In the genomic region with DNA sequence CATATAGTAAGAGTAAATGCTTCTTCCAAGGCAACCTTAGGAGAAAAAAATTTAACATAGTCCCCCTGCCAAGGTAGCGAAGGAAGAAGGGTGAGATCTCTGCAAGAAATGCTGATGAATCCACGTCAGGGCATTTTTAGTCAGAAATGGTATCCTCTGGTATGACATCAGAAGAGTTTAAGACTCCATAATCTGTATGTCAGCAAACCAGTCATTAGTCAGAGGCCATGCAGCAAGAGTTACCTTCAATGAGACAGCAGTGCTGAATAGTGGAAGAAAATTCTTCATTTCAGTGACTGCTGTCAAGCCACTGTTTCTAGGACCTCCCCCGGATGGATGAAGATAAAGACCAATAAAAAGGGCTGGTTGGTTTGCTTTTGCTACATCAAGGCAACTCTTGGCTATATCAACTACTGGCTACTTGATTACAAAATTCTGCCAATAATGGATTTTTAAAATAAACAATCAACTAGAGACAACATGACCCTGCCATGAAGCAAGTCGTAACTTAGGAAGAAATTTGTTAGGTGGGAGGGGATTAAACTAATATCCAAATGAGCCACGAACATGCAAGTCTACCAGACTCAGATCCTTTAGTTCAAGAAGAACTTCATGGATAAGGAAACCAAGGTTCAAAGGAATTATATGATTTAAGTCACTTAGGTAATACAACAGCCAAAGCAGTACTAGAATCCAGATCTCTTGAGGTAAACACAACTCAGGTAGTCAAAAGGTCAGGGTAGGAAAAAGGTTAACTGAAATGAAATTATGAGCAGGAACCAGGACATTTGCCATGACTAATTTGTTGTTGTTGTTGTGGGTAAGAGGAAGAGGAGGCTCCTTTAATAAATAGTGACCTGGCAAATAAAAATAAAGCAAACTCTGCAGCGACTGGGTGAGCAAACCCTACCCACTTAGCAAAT, we compare ENCODE assay signal across 29 cellular contexts. TPM values are rescaled to one million over a fixed set of nuclear protein-coding genes. Genes with fewer than 3 reads are reported as not detected.
"Had no signal": no experiment of that assay in that cellular context is flagged by ENCODE, and none has a peak within 500 bp of the region (broad histone marks: within the 10 kb centered on the region; RNA-seq: fewer than 3 reads in every experiment).

No MANE protein-coding gene starts in this region.

- H3K4me1 ChIP-seq: ascending aorta had no signal

- H3K9me3 ChIP-seq: ascending aorta, body of pancreas, MG63 had no signal

- FAIRE-seq: bronchial epithelial cell had no signal

- H3K4me3 ChIP-seq: ascending aorta, body of pancreas, MG63 had no signal

- H3K27ac ChIP-seq: ascending aorta, body of pancreas had no signal

- DNase-seq: activated B cell treated with CpG ODN at 0.5 μM for 24 hours; activated CD4-positive, alpha-beta T cell treated with anti-CD3 and anti-CD28 coated beads for 1 hour; activated CD4-positive, alpha-beta T cell treated with anti-CD3 and anti-CD28 coated beads, Interleukin-2, amount 10 ng/mL, durations not matched to agents 24 days and 14 days; activated CD4-positive, alpha-beta T cell treated with anti-CD3 and anti-CD28 coated beads, Interleukin-2, amount 50 U/mL, for 48 hours; activated CD8-positive, alpha-beta memory T cell treated with anti-CD3 and anti-CD28 coated beads for 24 hours; activated effector memory CD4-positive, alpha-beta T cell treated with Interleukin-2 at 50 U/mL for 16 hours; activated naive CD4-positive, alpha-beta T cell; amniotic stem cell; body of pancreas; central memory CD4-positive, alpha-beta T cell; MG63; MV-4-11; NCI-H1092 treated with DMSO at 0.1 percent for 48 hours; NCI-H1436 treated with DMSO at 0.1 percent for 48 hours; NCI-H187 treated with DMSO at 0.1 percent for 48 hours; NCI-H2081 treated with DMSO at 0.1 percent for 48 hours; NCI-H2171; NCI-H226; NCI-H526; NCI-H82; SIG-M5; T-helper 17 cell; T-helper 9 cell had no signal

- ATAC-seq: body of pancreas, T-helper 17 cell had no signal

- H3K27me3 ChIP-seq: ascending aorta, body of pancreas, MG63 had no signal

RNA-seq across cellular contexts. Expression of gene GUCA2A, which starts 25.6 kb away (rescaled TPM):
- total RNA-seq: activated B cell treated with CpG ODN at 0.5 μM for 24 hours; activated CD4-positive, alpha-beta T cell treated with anti-CD3 and anti-CD28 coated beads, Interleukin-2, amount 10 ng/mL, durations not matched to agents 24 days and 14 days; activated T-helper 1 cell treated with anti-CD3 and anti-CD28 coated beads, Interleukin-12 subunit alpha, Interleukin-12 subunit beta, Interleukin-2, Interleukin-4 antibody, amounts not matched to agents 30 ng/mL and 10 ng/mL and 1 ng/mL, durations not matched to agents 14 hours and 24 hours and 36 hours; ascending aorta; body of pancreas; bronchial epithelial cell; NCI-H460; OCI-LY7; RPMI7951; T-helper 17 cell had no signal

RNA-seq across cellular contexts. Expression of gene GUCA2B, which starts 37.0 kb away (rescaled TPM):
- total RNA-seq: activated B cell treated with CpG ODN at 0.5 μM for 24 hours; activated CD4-positive, alpha-beta T cell treated with anti-CD3 and anti-CD28 coated beads, Interleukin-2, amount 10 ng/mL, durations not matched to agents 24 days and 14 days; activated T-helper 1 cell treated with anti-CD3 and anti-CD28 coated beads, Interleukin-12 subunit alpha, Interleukin-12 subunit beta, Interleukin-2, Interleukin-4 antibody, amounts not matched to agents 30 ng/mL and 10 ng/mL and 1 ng/mL, durations not matched to agents 14 hours and 24 hours and 36 hours; ascending aorta; body of pancreas; bronchial epithelial cell; NCI-H460; OCI-LY7; RPMI7951; T-helper 17 cell had no signal
